Comparison of ENCODE assay signal across 8 cellular contexts in genomic region chr5:97534166-97534565, GRCh38.
DNase-seq lines count a peak whose midpoint lies in the region; ATAC-seq and TF ChIP-seq lines count a peak whose summit lies in the region.

No MANE protein-coding gene starts in this region.

- peak; percentile 5 for DNase-seq in activated CD4-positive, alpha-beta T cell treated with anti-CD3 and anti-CD28 coated beads for 48 hours
- no peak for DNase-seq in activated CD4-positive, alpha-beta T cell treated with anti-CD3 and anti-CD28 coated beads for 4 hours
- DNase-seq in HS-27A (ENCODE audit: low read depth) (peak; percentile 56), SKM-1 treated with dmso at 0.1 percent for 144 hours (lab: John Stamatoyannopoulos, UW; ENCODE audit: unreplicated experiment) (peak; percentile 63), foreskin fibroblast (peak; percentile 92 to 96), pons (ENCODE audit: low spot score) (peak; percentile 68), NCI-H2227 treated with DMSO at 0.1 percent for 48 hours (lab: John Stamatoyannopoulos, UW) (no peak)

- peak; percentile 58 for ATAC-seq in GM21619 (IDR thresholded peaks at IDR 0.05; ENCODE audit: unreplicated experiment)

- H3K4me3 ChIP-seq in foreskin fibroblast (ENCODE audit: low read depth in 1 of 2, low read length in 2 of 2): no peak overlapping the region

- peak; percentile 64 for TF ChIP-seq CTCF in foreskin fibroblast (IDR thresholded peaks at IDR 0.05; ENCODE audit: low read depth, low read length)

Comparison
In these comparisons a context has a peak if more than half of its experiments do, and no peak if none do; other contexts are left out.
1. DNase-seq: peak in activated CD4-positive, alpha-beta T cell treated with anti-CD3 and anti-CD28 coated beads for 48 hours (single experiment), HS-27A (single experiment), SKM-1 treated with dmso at 0.1 percent for 144 hours (single experiment), foreskin fibroblast (2 of 2) and pons (single experiment); none in activated CD4-positive, alpha-beta T cell treated with anti-CD3 and anti-CD28 coated beads for 4 hours (0 of 2) and NCI-H2227 treated with DMSO at 0.1 percent for 48 hours (single experiment).